9 cellular contexts compared by ENCODE assay signal in the genomic region with DNA sequence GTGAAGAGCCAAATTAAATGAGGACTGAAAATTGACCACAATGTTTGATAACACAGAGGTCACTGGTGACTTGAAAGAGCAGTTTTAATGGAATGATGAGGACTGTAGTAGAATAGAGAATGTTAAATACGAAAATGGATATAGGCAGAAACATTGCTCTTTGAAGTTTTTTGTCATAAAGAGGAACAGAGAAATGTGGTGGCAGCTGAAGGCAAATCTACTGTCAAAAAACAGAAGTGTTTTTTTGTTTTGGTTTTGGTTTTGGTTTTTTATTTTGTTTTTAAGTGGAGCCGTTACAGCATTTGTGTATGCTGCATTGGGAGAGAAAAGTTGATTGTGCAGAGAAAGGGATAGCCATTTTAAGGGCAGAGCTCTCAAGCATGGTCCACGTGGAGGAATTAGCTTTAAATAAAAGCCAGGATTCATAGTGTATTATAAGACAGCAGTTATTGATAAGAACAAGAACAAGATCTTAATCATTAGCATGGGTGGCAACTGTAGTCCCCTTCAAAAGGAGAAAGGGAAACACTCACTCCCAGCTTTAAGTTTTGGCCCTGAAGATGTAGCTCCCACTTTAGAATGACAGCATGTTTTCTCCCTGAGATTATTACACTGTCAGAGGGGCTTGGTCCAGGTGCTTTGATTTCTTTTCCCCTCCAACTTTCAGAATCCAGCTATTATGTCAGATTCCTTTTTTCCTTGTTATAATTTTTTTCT.
A peak's percentile ranks its signal among the peaks of the same experiment; 100 is the strongest.
DNase-seq lines count a peak whose midpoint lies in the region; ATAC-seq, FAIRE-seq and TF ChIP-seq lines count a peak whose summit lies in the region.
"Had no signal": no experiment of that assay in that cellular context is flagged by ENCODE, and none has a peak within 500 bp of the region (broad histone marks: within the 10 kb centered on the region; RNA-seq: fewer than 3 reads in every experiment).

No MANE protein-coding gene starts in this region.

- BruUV-seq in HepG2 (replicated peaks; lab: Mats Ljungman, UMichigan): no TSS peak

- TF ChIP-seq CTCF in brain microvascular endothelial cell (IDR thresholded peaks at IDR 0.05; ENCODE audit: low read depth, low read length, missing control alignments) (no peak), HepG2 (CRISPR knock-in tag; IDR thresholded peaks at IDR 0.05) (no peak)

- WGBS in HepG2 (ENCODE audit: low lambda C conversion rate): 0% methylated on average over 3 of the region's 3 CpGs

- H4K20me1 ChIP-seq in HepG2 (ENCODE audit: insufficient read depth, low read length): no peaks in the 10 kb centered on the region

- POLR2A ChIA-PET in HepG2 (lab: Yijun Ruan, JAX): no interaction called here

- ATAC-seq in GM18520 (IDR thresholded peaks at IDR 0.05; ENCODE audit: unreplicated experiment): peak; percentile 98
- peak; percentile 99 for ATAC-seq in GM21717 (IDR thresholded peaks at IDR 0.05; ENCODE audit: unreplicated experiment)
- ATAC-seq in HG03571 (IDR thresholded peaks at IDR 0.05; ENCODE audit: unreplicated experiment): peak; percentile 97
- ATAC-seq in HepG2: no peak

- no peak overlapping the region for H2AFZ ChIP-seq in HepG2 (ENCODE audit: low read length)

- H3K27me3 ChIP-seq in brain microvascular endothelial cell (replicated peaks) (no peaks in the 10 kb centered on the region), HepG2 (ENCODE audit: control insufficient read depth in 1 of 2, insufficient read depth in 2 of 2, low read length in 2 of 2) (no peaks in the 10 kb centered on the region)

- no peaks in the 10 kb centered on the region for H3K36me3 ChIP-seq in brain microvascular endothelial cell (replicated peaks)
- H3K36me3 ChIP-seq in HepG2 (replicated peaks in 1 of 2; ENCODE audit: control insufficient read depth in 1 of 2, insufficient read depth in 2 of 2, low read length in 2 of 2): no peaks in the 10 kb centered on the region

- H3K27ac ChIP-seq in brain microvascular endothelial cell: no peak overlapping the region
- H3K27ac ChIP-seq in HepG2 (ENCODE audit: extremely low read length, insufficient read depth, low read length): no peak overlapping the region
- H3K27ac ChIP-seq: SK-N-MC had no signal

- no peak for FAIRE-seq in HepG2 (lab: Jason Lieb, UNC)

- DNase-seq in medulla oblongata (ENCODE audit: extremely low spot score): peak; percentile 38
- no peak for DNase-seq in NCI-H2171 (lab: John Stamatoyannopoulos, UW)
- no peak for DNase-seq in brain microvascular endothelial cell
- no peak for DNase-seq in activated CD4-positive, CD25-positive, alpha-beta regulatory T cell (lab: John Stamatoyannopoulos, UW)
- no peak for DNase-seq in HepG2 (ENCODE audit: low spot score)

- H3K4me3 ChIP-seq in brain microvascular endothelial cell (ENCODE audit: low read depth, low read length) (no peak overlapping the region), HepG2 (replicated peaks in 1 of 3; ENCODE audit: insufficient read depth in 1 of 3, low read depth in 2 of 3, low read length in 3 of 3) (no peak overlapping the region)
- H3K4me3 ChIP-seq: SK-N-MC had no signal

- no peaks in the 10 kb centered on the region for H3K9me3 ChIP-seq in HepG2 (ENCODE audit: low read length)

- H3K4me1 ChIP-seq in HepG2 (ENCODE audit: insufficient read depth, low read length): no peaks in the 10 kb centered on the region

- intact Hi-C loops in HepG2 (cut with micrococcal nuclease; ENCODE audit: unreplicated experiment): no loop called here

- TF ChIP-seq POLR2A in HepG2 (IDR thresholded peaks at IDR 0.05; ENCODE audit: insufficient read depth in 1 of 2, low read depth in 2 of 2, low read length in 2 of 2): no peak

- TF ChIP-seq EP300 in HepG2 (IDR thresholded peaks at IDR 0.05; ENCODE audit: low read depth in 2 of 2, low read length in 2 of 2) (no peak), HepG2 (CRISPR knock-in tag; IDR thresholded peaks at IDR 0.05; ENCODE audit: borderline replicate concordance) (no peak)

- in situ Hi-C loops in brain microvascular endothelial cell (cut with HindIII; ENCODE audit: low pct_ligation_motif_present, low sequenced_read_pairs): no loop called here
- in situ Hi-C loops in HepG2 (cut with HindIII; ENCODE audit: extremely low pct_ligation_motif_present, low pct_unique_long_range_greater_than_20kb): no loop called here

- no peak overlapping the region for H3K4me2 ChIP-seq in HepG2 (ENCODE audit: low read depth, low read length)

- no peak overlapping the region for H3K9ac ChIP-seq in HepG2 (ENCODE audit: insufficient read depth, low read depth, low read length)

- H3K79me2 ChIP-seq in HepG2 (ENCODE audit: insufficient read depth, low read length): no peaks in the 10 kb centered on the region

- no peak for TF ChIP-seq RAD21 in HepG2 (CRISPR knock-in tag; IDR thresholded peaks at IDR 0.05)

- CTCF ChIA-PET in HepG2 (lab: Yijun Ruan, JAX; ENCODE audit: low intra/inter-chr PET ratio, low total read pairs): no interaction called here

TF ChIP-seq in HepG2, 621 proteins besides CTCF, POLR2A, EP300 and RAD21:
- no peak for TF ChIP-seq ZBTB26 (CRISPR knock-in tag; IDR thresholded peaks at IDR 0.05; ENCODE audit: borderline replicate concordance)
- TF ChIP-seq HNF4A (CRISPR knock-in tag; IDR thresholded peaks at IDR 0.05): no peak
- TF ChIP-seq, protein P1, sequence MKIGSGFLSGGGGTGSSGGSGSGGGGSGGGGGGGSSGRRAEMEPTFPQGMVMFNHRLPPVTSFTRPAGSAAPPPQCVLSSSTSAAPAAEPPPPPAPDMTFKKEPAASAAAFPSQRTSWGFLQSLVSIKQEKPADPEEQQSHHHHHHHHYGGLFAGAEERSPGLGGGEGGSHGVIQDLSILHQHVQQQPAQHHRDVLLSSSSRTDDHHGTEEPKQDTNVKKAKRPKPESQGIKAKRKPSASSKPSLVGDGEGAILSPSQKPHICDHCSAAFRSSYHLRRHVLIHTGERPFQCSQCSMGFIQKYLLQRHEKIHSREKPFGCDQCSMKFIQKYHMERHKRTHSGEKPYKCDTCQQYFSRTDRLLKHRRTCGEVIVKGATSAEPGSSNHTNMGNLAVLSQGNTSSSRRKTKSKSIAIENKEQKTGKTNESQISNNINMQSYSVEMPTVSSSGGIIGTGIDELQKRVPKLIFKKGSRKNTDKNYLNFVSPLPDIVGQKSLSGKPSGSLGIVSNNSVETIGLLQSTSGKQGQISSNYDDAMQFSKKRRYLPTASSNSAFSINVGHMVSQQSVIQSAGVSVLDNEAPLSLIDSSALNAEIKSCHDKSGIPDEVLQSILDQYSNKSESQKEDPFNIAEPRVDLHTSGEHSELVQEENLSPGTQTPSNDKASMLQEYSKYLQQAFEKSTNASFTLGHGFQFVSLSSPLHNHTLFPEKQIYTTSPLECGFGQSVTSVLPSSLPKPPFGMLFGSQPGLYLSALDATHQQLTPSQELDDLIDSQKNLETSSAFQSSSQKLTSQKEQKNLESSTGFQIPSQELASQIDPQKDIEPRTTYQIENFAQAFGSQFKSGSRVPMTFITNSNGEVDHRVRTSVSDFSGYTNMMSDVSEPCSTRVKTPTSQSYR (CRISPR knock-in tag; IDR thresholded peaks at IDR 0.05; ENCODE audit: borderline replicate concordance): no peak
- no peak for TF ChIP-seq ESRRA (CRISPR knock-in tag; IDR thresholded peaks at IDR 0.05; ENCODE audit: low read depth)
- TF ChIP-seq, protein P2, sequence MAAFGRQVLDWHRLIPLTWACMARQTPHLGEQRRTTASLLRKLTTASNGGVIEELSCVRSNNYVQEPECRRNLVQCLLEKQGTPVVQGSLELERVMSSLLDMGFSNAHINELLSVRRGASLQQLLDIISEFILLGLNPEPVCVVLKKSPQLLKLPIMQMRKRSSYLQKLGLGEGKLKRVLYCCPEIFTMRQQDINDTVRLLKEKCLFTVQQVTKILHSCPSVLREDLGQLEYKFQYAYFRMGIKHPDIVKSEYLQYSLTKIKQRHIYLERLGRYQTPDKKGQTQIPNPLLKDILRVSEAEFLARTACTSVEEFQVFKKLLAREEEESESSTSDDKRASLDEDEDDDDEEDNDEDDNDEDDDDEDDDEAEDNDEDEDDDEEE (CRISPR knock-in tag; IDR thresholded peaks at IDR 0.05): no peak
- TF ChIP-seq, protein P3, sequence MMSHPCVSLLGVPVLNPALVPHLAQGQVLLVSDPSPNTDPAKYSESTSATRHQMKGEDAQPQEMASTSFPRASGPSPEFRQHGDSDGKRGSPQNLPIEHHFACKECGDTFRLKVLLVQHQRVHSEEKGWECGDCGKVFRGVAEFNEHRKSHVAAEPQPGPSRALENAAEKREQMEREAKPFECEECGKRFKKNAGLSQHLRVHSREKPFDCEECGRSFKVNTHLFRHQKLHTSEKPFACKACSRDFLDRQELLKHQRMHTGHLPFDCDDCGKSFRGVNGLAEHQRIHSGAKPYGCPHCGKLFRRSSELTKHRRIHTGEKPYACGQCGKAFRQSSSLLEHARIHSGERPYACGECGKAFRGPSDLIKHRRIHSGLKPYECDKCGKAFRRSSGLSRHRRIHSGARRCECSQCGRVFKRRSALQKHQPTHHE (CRISPR knock-in tag; IDR thresholded peaks at IDR 0.05; ENCODE audit: borderline replicate concordance): no peak
- TF ChIP-seq ZEB1 (IDR thresholded peaks at IDR 0.05; ENCODE audit: insufficient replicate concordance, low read depth): no peak
- no peak for TF ChIP-seq NFE2L1 (CRISPR knock-in tag; IDR thresholded peaks at IDR 0.05; ENCODE audit: borderline replicate concordance)
- no peak for TF ChIP-seq ZNF558 (CRISPR knock-in tag; IDR thresholded peaks at IDR 0.05; ENCODE audit: borderline replicate concordance)
- no peak for TF ChIP-seq JARID2 (CRISPR knock-in tag; IDR thresholded peaks at IDR 0.05; ENCODE audit: insufficient replicate concordance)
- no peak for TF ChIP-seq ZNF282 (IDR thresholded peaks at IDR 0.05; ENCODE audit: partially characterized antibody)
- TF ChIP-seq RBM39 (IDR thresholded peaks at IDR 0.05; ENCODE audit: low read depth, low read length, poor library complexity, severe bottlenecking): no peak
- TF ChIP-seq ZBTB7B (CRISPR knock-in tag; IDR thresholded peaks at IDR 0.05): no peak
- no peak for TF ChIP-seq ZNF747 (CRISPR knock-in tag; IDR thresholded peaks at IDR 0.05; ENCODE audit: borderline replicate concordance)
